ENCODE assay signal across 9 cellular contexts in genomic region chr10:97683556-97684357, GRCh38. TPM values are rescaled to one million over a fixed set of nuclear protein-coding genes. Genes with fewer than 3 reads are reported as not detected.
DNase-seq lines count a peak whose midpoint lies in the region; ATAC-seq and TF ChIP-seq lines count a peak whose summit lies in the region.
"Had no signal": no experiment of that assay in that cellular context is flagged by ENCODE, and none has a peak within 500 bp of the region (broad histone marks: within the 10 kb centered on the region; RNA-seq: fewer than 3 reads in every experiment).

No MANE protein-coding gene starts in this region.

- H3K27ac Mint-ChIP-seq in WTC11 = peak overlapping the region; percentile 49; the same call in 1 of the 2 replicates

- no peaks in the 10 kb centered on the region for H3K9me3 Mint-ChIP-seq in WTC11

- no peaks in the 10 kb centered on the region for H3K9me3 ChIP-seq in thoracic aorta

- H3K4me3 ChIP-seq in thoracic aorta = peak overlapping the region; percentile 82

- no peaks in the 10 kb centered on the region for H3K27me3 ChIP-seq in thoracic aorta (replicated peaks; ENCODE audit: insufficient read depth)

- POLR2A ChIA-PET in WTC11 (lab: Charles Lee) = interaction anchor here (1.2 kb wide), 2 partner anchors 30 to 31 kb away, joined by 4 read pairs; partner anchors contain the start of gene MARVELD1

- H3K4me1 ChIP-seq in thoracic aorta (ENCODE audit: control insufficient read depth in 1 of 2, low read depth in 2 of 2) = peaks cover 49 to 56% of the 10 kb centered on the region in 2 donors

- peaks cover 8% of the 10 kb centered on the region for H3K36me3 ChIP-seq in thoracic aorta

- ATAC-seq in WTC11 = no peak
- no peak for ATAC-seq in thoracic aorta (ENCODE audit: insufficient number of reproducible peaks, low FRiP score, low read depth)
- ATAC-seq in GM19455 (IDR thresholded peaks at IDR 0.05; ENCODE audit: unreplicated experiment) = no peak

- peaks cover 32% of the 10 kb centered on the region for H3K4me1 Mint-ChIP-seq in WTC11

- no peak overlapping the region for H3K4me3 Mint-ChIP-seq in WTC11

- no peak for TF ChIP-seq CTCF in WTC11 (IDR thresholded peaks at IDR 0.05)
- TF ChIP-seq CTCF in thoracic aorta (IDR thresholded peaks at IDR 0.05) = no peak

- CTCF ChIA-PET in WTC11 (lab: Charles Lee) = interaction anchor here (0.7 to 2.8 kb wide), 14 partner anchors 10 to 355 kb away, joined by 3 to 21 read pairs (median 4); partner anchors contain the start of genes ANKRD2, MARVELD1 and PI4K2A

- no peaks in the 10 kb centered on the region for H3K36me3 Mint-ChIP-seq in WTC11

- H3K27ac ChIP-seq in thoracic aorta = peak overlapping the region; percentile 39 to 78

- peak; percentile 53 for DNase-seq in HuH-7 (ENCODE audit: low spot score)
- DNase-seq in WTC11 (ENCODE audit: low spot score) = no peak
- peak; percentile 33 for DNase-seq in iPS-NIHi7 (ENCODE audit: extremely low spot score)
- DNase-seq in thoracic aorta (ENCODE audit: low spot score) = no peak
- DNase-seq in NCI-H345 (lab: John Stamatoyannopoulos, UW) = no peak
- no peak for DNase-seq in NCI-H82 treated with DMSO at 0.1 percent for 48 hours (lab: John Stamatoyannopoulos, UW; ENCODE audit: unreplicated experiment)
- DNase-seq in activated naive CD4-positive, alpha-beta T cell treated with anti-CD3 and anti-CD28 coated beads, Interleukin-2, amount 50 U/mL, for 16 hours = no peak
- DNase-seq: T-helper 1 cell had no signal

- peaks cover 14% of the 10 kb centered on the region for H3K27me3 Mint-ChIP-seq in WTC11 (ENCODE audit: low read depth)

TF ChIP-seq in WTC11, 78 proteins besides CTCF, POLR2A, EP300 and RAD21:
- TF ChIP-seq ETV6 (CRISPR knock-in tag; IDR thresholded peaks at IDR 0.05) = no peak
- no peak for TF ChIP-seq RELA (CRISPR knock-in tag; IDR thresholded peaks at IDR 0.05; ENCODE audit: borderline replicate concordance)
- no peak for TF ChIP-seq CREB1 (CRISPR knock-in tag; IDR thresholded peaks at IDR 0.05)
- no peak for TF ChIP-seq MLX (CRISPR knock-in tag; IDR thresholded peaks at IDR 0.05)
- TF ChIP-seq TEAD1 (CRISPR knock-in tag; IDR thresholded peaks at IDR 0.05) = no peak
- no peak for TF ChIP-seq ZNF423 (CRISPR knock-in tag; IDR thresholded peaks at IDR 0.05)
- no peak for TF ChIP-seq ZNF671 (CRISPR knock-in tag; IDR thresholded peaks at IDR 0.05)
- no peak for TF ChIP-seq ZSCAN18 (CRISPR knock-in tag; IDR thresholded peaks at IDR 0.05)
- no peak for TF ChIP-seq TP53 (CRISPR knock-in tag; IDR thresholded peaks at IDR 0.05)
- no peak for TF ChIP-seq ZNF232 (CRISPR knock-in tag; IDR thresholded peaks at IDR 0.05)
- TF ChIP-seq SMAD3 (CRISPR knock-in tag; IDR thresholded peaks at IDR 0.05; ENCODE audit: borderline replicate concordance) = no peak
- no peak for TF ChIP-seq GRHL2 (CRISPR knock-in tag; IDR thresholded peaks at IDR 0.05; ENCODE audit: insufficient replicate concordance, severe bottlenecking)
- TF ChIP-seq ZNF263 (CRISPR knock-in tag; IDR thresholded peaks at IDR 0.05; ENCODE audit: low read depth) = no peak
- no peak for TF ChIP-seq ZNF425 (CRISPR knock-in tag; conservative IDR thresholded peaks at IDR 0.05)
- no peak for TF ChIP-seq SOX15 (CRISPR knock-in tag; IDR thresholded peaks at IDR 0.05)
- TF ChIP-seq NR2C2 (CRISPR knock-in tag; IDR thresholded peaks at IDR 0.05) = no peak
- TF ChIP-seq ZNF121 (CRISPR knock-in tag; IDR thresholded peaks at IDR 0.05) = no peak
- no peak for TF ChIP-seq ZNF416 (CRISPR knock-in tag; IDR thresholded peaks at IDR 0.05)
- TF ChIP-seq, protein P1, sequence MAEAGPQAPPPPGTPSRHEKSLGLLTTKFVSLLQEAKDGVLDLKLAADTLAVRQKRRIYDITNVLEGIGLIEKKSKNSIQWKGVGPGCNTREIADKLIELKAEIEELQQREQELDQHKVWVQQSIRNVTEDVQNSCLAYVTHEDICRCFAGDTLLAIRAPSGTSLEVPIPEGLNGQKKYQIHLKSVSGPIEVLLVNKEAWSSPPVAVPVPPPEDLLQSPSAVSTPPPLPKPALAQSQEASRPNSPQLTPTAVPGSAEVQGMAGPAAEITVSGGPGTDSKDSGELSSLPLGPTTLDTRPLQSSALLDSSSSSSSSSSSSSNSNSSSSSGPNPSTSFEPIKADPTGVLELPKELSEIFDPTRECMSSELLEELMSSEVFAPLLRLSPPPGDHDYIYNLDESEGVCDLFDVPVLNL (CRISPR knock-in tag; IDR thresholded peaks at IDR 0.05; ENCODE audit: borderline replicate concordance, low read depth) = no peak

RNA-seq across cellular contexts. Expression of gene AVPI1, which starts 3.3 kb away (rescaled TPM):
- total RNA-seq in WTC11 (2021) (8.1 to 9.8 TPM (median 9.0 TPM) in 3 replicates), thoracic aorta (10 to 100 TPM in 1 of 2 donors, 1 to 10 TPM in 1; 9.5 to 25.6 TPM)

RNA-seq across cellular contexts. Expression of gene MARVELD1, which starts 29.8 kb away (rescaled TPM):
- total RNA-seq in WTC11 (2021) = 36.8 to 37.7 TPM (median 36.9 TPM) in 3 replicates
- total RNA-seq in thoracic aorta = 10 to 100 TPM; 85.0 to 97.9 TPM

RNA-seq across cellular contexts. Expression of gene PI4K2A, which starts 43.3 kb away (rescaled TPM):
- total RNA-seq in WTC11 (2021) (18.6 to 19.6 TPM (median 19.5 TPM) in 3 replicates), thoracic aorta (10 to 100 TPM; 18.0 to 22.9 TPM)

RNA-seq across cellular contexts. Expression of gene MORN4, which starts 50.5 kb away (rescaled TPM):
- total RNA-seq in WTC11 (2021) (21.8 to 27.1 TPM (median 24.0 TPM) in 3 replicates), thoracic aorta (1 to 10 TPM; 3.5 to 6.6 TPM)

RNA-seq across cellular contexts. Expression of gene ZFYVE27, which starts 53.2 kb away (rescaled TPM):
- total RNA-seq in WTC11 (2021) (23.2 to 26.9 TPM (median 26.0 TPM) in 3 replicates), thoracic aorta (10 to 100 TPM; 24.8 to 25.5 TPM)

Comparison
In these comparisons a context has a peak if more than half of its experiments do, and no peak if none do; other contexts are left out.
1. DNase-seq: peak in HuH-7 (single experiment) and iPS-NIHi7 (single experiment); none in WTC11 (single experiment), thoracic aorta (single experiment), NCI-H345 (single experiment), NCI-H82 treated with DMSO at 0.1 percent for 48 hours (single experiment) and activated naive CD4-positive, alpha-beta T cell treated with anti-CD3 and anti-CD28 coated beads, Interleukin-2, amount 50 U/mL, for 16 hours (single experiment).